In genomic region chr21:31514598-31514997, GRCh38 we compare ENCODE assay signal across 12 cellular contexts.
DNase-seq lines count a peak whose midpoint lies in the region; ATAC-seq and TF ChIP-seq lines count a peak whose summit lies in the region.
"Had no signal": no experiment of that assay in that cellular context is flagged by ENCODE, and none has a peak within 500 bp of the region (broad histone marks: within the 10 kb centered on the region; RNA-seq: fewer than 3 reads in every experiment).

No MANE protein-coding gene starts in this region.

- no peaks in the 10 kb centered on the region for H3K27me3 Mint-ChIP-seq in brain

- peaks cover 16% of the 10 kb centered on the region for H3K4me1 Mint-ChIP-seq in brain

- H3K4me1 ChIP-seq in cardiac muscle cell (ENCODE audit: low read depth) (no peaks in the 10 kb centered on the region), upper lobe of right lung (no peaks in the 10 kb centered on the region)
- H3K4me1 ChIP-seq: ascending aorta had no signal

- H3K9me3 ChIP-seq in cardiac muscle cell (ENCODE audit: low read depth) = no peaks in the 10 kb centered on the region
- no peaks in the 10 kb centered on the region for H3K9me3 ChIP-seq in upper lobe of right lung
- H3K9me3 ChIP-seq: ascending aorta had no signal

- H3K27me3 ChIP-seq in cardiac muscle cell (no peaks in the 10 kb centered on the region), upper lobe of right lung (no peaks in the 10 kb centered on the region)
- H3K27me3 ChIP-seq: ascending aorta had no signal

- TF ChIP-seq CTCF in cardiac muscle cell (IDR thresholded peaks at IDR 0.05; ENCODE audit: low read depth, low read length) (peak; percentile 23), brain (conservative IDR thresholded peaks at IDR 0.05) (peak in 1 of 2 experiments; percentile 46), upper lobe of right lung (IDR thresholded peaks at IDR 0.05) (no peak)

- DNase-seq in cardiac muscle cell (ENCODE audit: low read depth in 1 of 2, low spot score in 1 of 2) (peak; percentile 14 to 20), left cardiac atrium (no peak), left kidney (ENCODE audit: low read depth, low spot score) (peak; percentile 75), upper lobe of right lung (no peak)
- DNase-seq: activated CD8-positive, alpha-beta T cell treated with anti-CD3 and anti-CD28 coated beads for 36 hours; SHP77 had no signal

- no peak overlapping the region for H3K4me3 ChIP-seq in cardiac muscle cell
- H3K4me3 ChIP-seq in upper lobe of right lung = no peak overlapping the region
- H3K4me3 ChIP-seq: ascending aorta had no signal

- H3K4me3 Mint-ChIP-seq in brain = peak overlapping the region in 1 of 5 experiments; percentile 13
- H3K4me3 Mint-ChIP-seq: activated CD8-positive, alpha-beta T cell treated with anti-CD3 and anti-CD28 coated beads for 36 hours; B cell had no signal

- H3K36me3 ChIP-seq in cardiac muscle cell (no peaks in the 10 kb centered on the region), upper lobe of right lung (no peaks in the 10 kb centered on the region)
- H3K36me3 ChIP-seq: ascending aorta had no signal

- ATAC-seq in left cardiac atrium = no peak
- peak; percentile 53 for ATAC-seq in upper lobe of right lung
- ATAC-seq in HG02588 (IDR thresholded peaks at IDR 0.05; ENCODE audit: unreplicated experiment) = no peak
- no peak for ATAC-seq in GM19324 (IDR thresholded peaks at IDR 0.05; ENCODE audit: low FRiP score, unreplicated experiment)
- ATAC-seq in GM18861 (IDR thresholded peaks at IDR 0.05; ENCODE audit: unreplicated experiment) = no peak
- ATAC-seq: activated CD8-positive, alpha-beta T cell treated with anti-CD3 and anti-CD28 coated beads for 36 hours had no signal

- peaks cover 3% of the 10 kb centered on the region for H3K36me3 Mint-ChIP-seq in brain

- peaks cover 0 to 4% (median 0%) of the 10 kb centered on the region in 5 experiments for H3K9me3 Mint-ChIP-seq in brain
- H3K9me3 Mint-ChIP-seq: activated CD8-positive, alpha-beta T cell treated with anti-CD3 and anti-CD28 coated beads for 36 hours had no signal

- peak overlapping the region in 3 of 5 experiments; percentile 15 to 33 (median 19) for H3K27ac Mint-ChIP-seq in brain
- H3K27ac Mint-ChIP-seq: activated CD8-positive, alpha-beta T cell treated with anti-CD3 and anti-CD28 coated beads for 36 hours; B cell had no signal

- intact Hi-C loops in left cardiac atrium (cut with DNase I) (no loop called here), upper lobe of right lung (cut with DNase I) (no loop called here)

- H3K27ac ChIP-seq in cardiac muscle cell = no peak overlapping the region
- H3K27ac ChIP-seq in upper lobe of right lung = no peak overlapping the region
- H3K27ac ChIP-seq: ascending aorta had no signal

Comparison
In these comparisons a context has a peak if more than half of its experiments do, and no peak if none do; other contexts are left out.
1. DNase-seq: peak in cardiac muscle cell (2 of 2) and left kidney (single experiment); none in left cardiac atrium (single experiment) and upper lobe of right lung (single experiment).